15 cellular contexts compared by ENCODE assay signal in the genomic region with DNA sequence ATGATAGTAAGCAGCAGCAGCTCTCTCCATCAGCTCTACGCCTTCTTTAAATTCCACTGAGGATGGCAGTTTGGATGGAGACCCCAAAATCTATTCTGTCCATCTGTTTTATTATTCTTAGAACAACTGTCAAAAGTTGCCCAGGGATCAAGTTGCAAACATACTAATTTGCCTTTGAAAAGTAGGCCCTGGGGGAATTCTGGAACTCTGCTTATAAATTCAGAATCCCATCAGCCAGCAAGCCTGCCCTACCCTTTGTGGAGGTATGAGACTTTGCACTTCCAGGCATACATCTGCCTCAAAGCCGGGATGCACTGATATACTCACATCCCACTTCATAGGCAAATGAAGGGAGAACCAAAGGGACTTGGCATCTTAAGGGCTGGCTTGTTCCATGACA.
"Had no signal": no experiment of that assay in that cellular context is flagged by ENCODE, and none has a peak within 500 bp of the region (broad histone marks: within the 10 kb centered on the region; RNA-seq: fewer than 3 reads in every experiment).

No MANE protein-coding gene starts in this region.

- H3K9me3 Mint-ChIP-seq: naive thymus-derived CD4-positive, alpha-beta T cell; stimulated activated naive CD8-positive, alpha-beta T cell treated with anti-CD3 and anti-CD28 coated beads, Interleukin-15, amount 100 ng/mL, for 72 hours had no signal

- H3K27ac Mint-ChIP-seq: activated CD8-positive, alpha-beta memory T cell treated with anti-CD3 and anti-CD28 coated beads, Interleukin-2, amount 10 ng/mL, durations not matched to agents 7 days and 5 days; naive thymus-derived CD4-positive, alpha-beta T cell; stimulated activated naive CD8-positive, alpha-beta T cell treated with anti-CD3 and anti-CD28 coated beads, Interleukin-15, amount 100 ng/mL, for 72 hours had no signal

- H3K4me3 ChIP-seq: ascending aorta, cardiac muscle cell, lung, thoracic aorta had no signal

- H3K36me3 ChIP-seq: cardiac muscle cell had no signal

- H3K4me1 ChIP-seq: ascending aorta, foreskin keratinocyte had no signal

- H3K27ac ChIP-seq: ascending aorta, cardiac muscle cell, foreskin keratinocyte, thoracic aorta had no signal

- H3K27me3 ChIP-seq: ascending aorta, cardiac muscle cell, foreskin keratinocyte had no signal

- H3K4me3 Mint-ChIP-seq: activated CD8-positive, alpha-beta memory T cell treated with anti-CD3 and anti-CD28 coated beads, Interleukin-2, amount 10 ng/mL, durations not matched to agents 7 days and 5 days; naive thymus-derived CD4-positive, alpha-beta T cell; stimulated activated naive CD8-positive, alpha-beta T cell treated with anti-CD3 and anti-CD28 coated beads, Interleukin-15, amount 100 ng/mL, for 72 hours had no signal

- DNase-seq: activated CD4-positive, alpha-beta T cell treated with anti-CD3 and anti-CD28 coated beads, Interleukin-2, amount 50 U/mL, for 48 hours; activated CD4-positive, CD25-positive, alpha-beta regulatory T cell treated with anti-CD3 and anti-CD28 coated beads, Interleukin-2, amount 50 U/mL, for 72 hours; activated CD8-positive, alpha-beta memory T cell treated with anti-CD3 and anti-CD28 coated beads, Interleukin-2, amount 10 ng/mL, durations not matched to agents 7 days and 5 days; activated T-cell treated with anti-CD3 and anti-CD28 coated beads, Interleukin-2, amount 50 U/mL, for 48 hours; foreskin keratinocyte; head of caudate nucleus; left colon; naive thymus-derived CD4-positive, alpha-beta T cell; posterior cingulate gyrus; stimulated activated CD4-positive, alpha-beta T cell treated with anti-CD3 and anti-CD28 coated beads, Interleukin-4, amount 100 ng/mL, for 4 hours; stimulated activated naive CD8-positive, alpha-beta T cell treated with anti-CD3 and anti-CD28 coated beads, Interleukin-15, amount 100 ng/mL, for 72 hours had no signal

- H3K9me3 ChIP-seq: ascending aorta, thoracic aorta had no signal

- H3K27me3 Mint-ChIP-seq: naive thymus-derived CD4-positive, alpha-beta T cell; stimulated activated naive CD8-positive, alpha-beta T cell treated with anti-CD3 and anti-CD28 coated beads, Interleukin-15, amount 100 ng/mL, for 72 hours had no signal
